In the genomic region with DNA sequence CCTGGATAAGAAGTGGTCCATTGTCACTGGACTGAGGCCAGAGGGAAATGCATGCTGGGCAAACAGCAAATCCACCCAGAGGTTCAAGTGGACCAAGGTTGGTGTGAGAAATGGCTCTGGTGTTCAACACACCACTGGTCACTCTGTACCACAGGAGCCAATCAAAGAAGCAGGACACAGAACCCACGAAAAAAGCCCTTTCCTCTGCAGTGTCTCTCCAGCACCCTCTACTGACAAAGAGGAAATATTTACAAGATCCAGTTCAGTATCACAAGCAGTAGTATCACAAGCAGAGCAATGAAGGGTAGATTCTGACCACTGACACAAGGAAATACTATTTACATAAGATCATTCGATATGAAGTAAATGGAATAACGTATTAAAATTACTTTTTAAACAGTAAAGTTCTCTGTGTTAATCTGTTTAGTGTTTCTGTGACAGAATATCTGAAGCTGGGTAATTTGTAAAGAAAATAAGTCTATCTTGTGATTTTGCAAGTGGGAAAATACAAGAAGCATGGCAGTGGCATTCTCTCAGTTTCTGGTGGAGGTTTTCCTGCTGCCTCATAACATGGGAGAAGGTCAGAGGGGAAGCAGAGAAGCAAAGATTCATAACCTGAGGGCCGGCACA, we compare ENCODE assay signal across 8 cellular contexts.
A peak's percentile ranks its signal among the peaks of the same experiment; 100 is the strongest.
DNase-seq lines count a peak whose midpoint lies in the region; ATAC-seq and TF ChIP-seq lines count a peak whose summit lies in the region.

No MANE protein-coding gene starts in this region.

- TF ChIP-seq CTCF in HL-60 (IDR thresholded peaks at IDR 0.05; ENCODE audit: insufficient read depth, low read length): peak; percentile 27

- H3K4me3 ChIP-seq in HL-60 (replicated peaks; ENCODE audit: insufficient read depth, low read length) (no peak overlapping the region), SJCRH30 (no peak overlapping the region)

- H3K36me3 ChIP-seq in SJCRH30: no peaks in the 10 kb centered on the region

- peak; percentile 36 for ATAC-seq in GM21619 (IDR thresholded peaks at IDR 0.05; ENCODE audit: unreplicated experiment)

- H3K9me3 ChIP-seq in SJCRH30 (replicated peaks): no peaks in the 10 kb centered on the region

- DNase-seq in NCI-H1436 (lab: John Stamatoyannopoulos, UW): peak; percentile 9
- DNase-seq in NCI-H1436 treated with DMSO at 0.1 percent for 48 hours (lab: John Stamatoyannopoulos, UW): no peak
- no peak for DNase-seq in HL-60 (ENCODE audit: low read depth in 1 of 2, low spot score in 1 of 2)
- peak; percentile 7 to 41 for DNase-seq in SJCRH30
- DNase-seq in kidney tubule cell (ENCODE audit: low spot score): peak; percentile 44
- no peak for DNase-seq in cerebellar nuclear complex (lab: John Stamatoyannopoulos, UW)
- DNase-seq in stimulated activated CD4-positive, alpha-beta T cell treated with anti-CD3 and anti-CD28 coated beads, Interleukin-1b, Interleukin-23, amount 100 ng/mL, for 48 hours: no peak

- no peak overlapping the region for H3K27ac ChIP-seq in HL-60 (replicated peaks)
- H3K27ac ChIP-seq in SJCRH30: no peak overlapping the region

- H3K4me1 ChIP-seq in SJCRH30: no peaks in the 10 kb centered on the region

- H3K27me3 ChIP-seq in HL-60 (ENCODE audit: insufficient read depth, poor library complexity, severe bottlenecking) (no peaks in the 10 kb centered on the region), SJCRH30 (no peaks in the 10 kb centered on the region)

Comparison
In these comparisons a context has a peak if more than half of its experiments do, and no peak if none do; other contexts are left out.
1. DNase-seq: peak in NCI-H1436 (single experiment), SJCRH30 (2 of 2) and kidney tubule cell (single experiment); none in NCI-H1436 treated with DMSO at 0.1 percent for 48 hours (single experiment), HL-60 (0 of 2), cerebellar nuclear complex (0 of 2) and stimulated activated CD4-positive, alpha-beta T cell treated with anti-CD3 and anti-CD28 coated beads, Interleukin-1b, Interleukin-23, amount 100 ng/mL, for 48 hours (single experiment).